ENCODE assay signal across 8 cellular contexts in the genomic region with DNA sequence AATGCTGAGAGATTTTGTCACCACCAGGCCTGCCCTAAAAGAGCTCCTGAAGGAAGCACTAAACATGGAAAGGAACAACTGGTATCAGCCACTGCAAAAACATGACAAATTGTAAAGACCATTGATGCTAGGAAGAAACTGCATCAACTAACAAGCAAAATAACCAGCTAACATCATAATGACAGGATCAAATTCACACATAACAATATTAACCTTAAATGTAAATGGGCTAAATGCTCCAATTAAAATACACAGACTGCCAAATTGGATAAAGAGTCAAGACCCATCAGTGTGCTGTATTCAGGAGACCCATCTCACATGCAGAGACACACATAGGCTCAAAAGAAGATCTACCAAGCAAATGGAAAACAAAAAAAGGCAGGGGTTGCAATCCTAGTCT. TPM values are rescaled to one million over a fixed set of nuclear protein-coding genes. Genes with fewer than 3 reads are reported as not detected.
"Had no signal": no experiment of that assay in that cellular context is flagged by ENCODE, and none has a peak within 500 bp of the region (broad histone marks: within the 10 kb centered on the region; RNA-seq: fewer than 3 reads in every experiment).

No MANE protein-coding gene starts in this region.

RNA-seq across cellular contexts. Expression of gene ANKRD55, which starts 9.8 kb away (rescaled TPM):
- total RNA-seq: ascending aorta, astrocyte, body of pancreas, bronchial epithelial cell, cardiac muscle cell, cardiac septum, chondrocyte had no signal
- polyA plus RNA-seq: aorta had no signal
